Comparison of ENCODE assay signal across 11 cellular contexts in genomic region chr9:13688990-13689600, GRCh38.
DNase-seq lines count a peak whose midpoint lies in the region; ATAC-seq and TF ChIP-seq lines count a peak whose summit lies in the region.
"Had no signal": no experiment of that assay in that cellular context is flagged by ENCODE, and none has a peak within 500 bp of the region (broad histone marks: within the 10 kb centered on the region; RNA-seq: fewer than 3 reads in every experiment).

No MANE protein-coding gene starts in this region.

- peak; percentile 79 for TF ChIP-seq CTCF in 22Rv1 (IDR thresholded peaks at IDR 0.05)
- TF ChIP-seq CTCF in HFF-Myc (IDR thresholded peaks at IDR 0.05; ENCODE audit: low read depth, low read length, missing control alignments), result peak; percentile 34
- no peak for TF ChIP-seq CTCF in GM10248 (IDR thresholded peaks at IDR 0.05; ENCODE audit: control extremely low read depth, extremely low read depth, low read depth, missing control alignments)

- peaks cover 3% of the 10 kb centered on the region for H3K9me3 Mint-ChIP-seq in activated T-helper 1 cell treated with anti-CD3 and anti-CD28 coated beads, Interleukin-12 subunit alpha, Interleukin-12 subunit beta, Interleukin-2, Interleukin-4 antibody, amounts not matched to agents 30 ng/mL and 10 ng/mL and 1 ng/mL, durations not matched to agents 14 hours and 24 hours and 36 hours

- CTCF ChIA-PET in GM10248 (lab: Yijun Ruan, JAX), result interaction anchor here (1.7 kb wide), 1 partner anchor 53 kb away, joined by 3 read pairs; no protein-coding TSS in a partner anchor

- no peak overlapping the region for H3K27ac Mint-ChIP-seq in activated T-helper 1 cell treated with anti-CD3 and anti-CD28 coated beads, Interleukin-12 subunit alpha, Interleukin-12 subunit beta, Interleukin-2, Interleukin-4 antibody, amounts not matched to agents 30 ng/mL and 10 ng/mL and 1 ng/mL, durations not matched to agents 14 hours and 24 hours and 36 hours
- H3K27ac Mint-ChIP-seq: activated naive CD4-positive, alpha-beta T cell treated with anti-CD3 and anti-CD28 coated beads, Interleukin-2, amount 10 ng/mL, durations not matched to agents 7 days and 5 days; CD8-positive, alpha-beta memory T cell had no signal

- intact Hi-C loops in activated T-helper 1 cell treated with anti-CD3 and anti-CD28 coated beads, Interleukin-12 subunit alpha, Interleukin-12 subunit beta, Interleukin-2, Interleukin-4 antibody, amounts not matched to agents 30 ng/mL and 10 ng/mL and 1 ng/mL, durations not matched to agents 14 hours and 24 hours and 36 hours (cut with micrococcal nuclease), result no loop called here

- POLR2A ChIA-PET in GM10248 (lab: Yijun Ruan, JAX), result no interaction called here

- DNase-seq in HFF-Myc (ENCODE audit: extremely low read depth, low read depth) (no peak), adipocyte (ENCODE audit: low read depth) (peak; percentile 33), inferior parietal cortex (ENCODE audit: extremely low spot score) (peak; percentile 33), NAMALWA (ENCODE audit: low spot score) (no peak), GM10248 (ENCODE audit: extremely low spot score) (no peak)
- DNase-seq in activated T-helper 1 cell treated with anti-CD3 and anti-CD28 coated beads, Interleukin-12 subunit alpha, Interleukin-12 subunit beta, Interleukin-2, Interleukin-4 antibody, amounts not matched to agents 30 ng/mL and 10 ng/mL and 1 ng/mL, durations not matched to agents 14 hours and 24 hours and 36 hours (ENCODE audit: low spot score), result no peak
- DNase-seq: activated naive CD4-positive, alpha-beta T cell treated with anti-CD3 and anti-CD28 coated beads, Interleukin-2, amount 10 ng/mL, durations not matched to agents 7 days and 5 days; CD8-positive, alpha-beta memory T cell; T-helper 2 cell had no signal

- no peaks in the 10 kb centered on the region for H3K36me3 ChIP-seq in adipocyte (ENCODE audit: control insufficient read depth, insufficient read depth, low read length, severe bottlenecking)

- no peaks in the 10 kb centered on the region for H3K27me3 Mint-ChIP-seq in activated T-helper 1 cell treated with anti-CD3 and anti-CD28 coated beads, Interleukin-12 subunit alpha, Interleukin-12 subunit beta, Interleukin-2, Interleukin-4 antibody, amounts not matched to agents 30 ng/mL and 10 ng/mL and 1 ng/mL, durations not matched to agents 14 hours and 24 hours and 36 hours (ENCODE audit: insufficient read depth)
- H3K27me3 Mint-ChIP-seq: activated naive CD4-positive, alpha-beta T cell treated with anti-CD3 and anti-CD28 coated beads, Interleukin-2, amount 10 ng/mL, durations not matched to agents 7 days and 5 days; CD8-positive, alpha-beta memory T cell had no signal

- peaks cover 13% of the 10 kb centered on the region for H3K4me1 ChIP-seq in adipocyte (ENCODE audit: control insufficient read depth, insufficient read depth, low read length)

- H3K9ac ChIP-seq in adipocyte (ENCODE audit: low read length), result no peak overlapping the region

- ATAC-seq in GM18909 (IDR thresholded peaks at IDR 0.05; ENCODE audit: poor library complexity, unreplicated experiment), result no peak

- H3K27me3 ChIP-seq in adipocyte (replicated peaks; ENCODE audit: control insufficient read depth, insufficient read depth, low read length), result no peaks in the 10 kb centered on the region

- H3K36me3 Mint-ChIP-seq in activated T-helper 1 cell treated with anti-CD3 and anti-CD28 coated beads, Interleukin-12 subunit alpha, Interleukin-12 subunit beta, Interleukin-2, Interleukin-4 antibody, amounts not matched to agents 30 ng/mL and 10 ng/mL and 1 ng/mL, durations not matched to agents 14 hours and 24 hours and 36 hours (ENCODE audit: low read depth), result no peaks in the 10 kb centered on the region
- H3K36me3 Mint-ChIP-seq: activated naive CD4-positive, alpha-beta T cell treated with anti-CD3 and anti-CD28 coated beads, Interleukin-2, amount 10 ng/mL, durations not matched to agents 7 days and 5 days; CD8-positive, alpha-beta memory T cell had no signal

- H3K4me3 ChIP-seq in HFF-Myc (replicated peaks; ENCODE audit: low read depth, low read length), result no peak overlapping the region
- no peak overlapping the region for H3K4me3 ChIP-seq in adipocyte (ENCODE audit: low read length)

- no peaks in the 10 kb centered on the region for H3K9me3 ChIP-seq in adipocyte (ENCODE audit: control insufficient read depth, low read length)

- no peaks in the 10 kb centered on the region for H3K4me1 Mint-ChIP-seq in activated T-helper 1 cell treated with anti-CD3 and anti-CD28 coated beads, Interleukin-12 subunit alpha, Interleukin-12 subunit beta, Interleukin-2, Interleukin-4 antibody, amounts not matched to agents 30 ng/mL and 10 ng/mL and 1 ng/mL, durations not matched to agents 14 hours and 24 hours and 36 hours (ENCODE audit: low read depth)
- H3K4me1 Mint-ChIP-seq: activated naive CD4-positive, alpha-beta T cell treated with anti-CD3 and anti-CD28 coated beads, Interleukin-2, amount 10 ng/mL, durations not matched to agents 7 days and 5 days; CD8-positive, alpha-beta memory T cell had no signal

- no peak overlapping the region for H3K4me3 Mint-ChIP-seq in activated T-helper 1 cell treated with anti-CD3 and anti-CD28 coated beads, Interleukin-12 subunit alpha, Interleukin-12 subunit beta, Interleukin-2, Interleukin-4 antibody, amounts not matched to agents 30 ng/mL and 10 ng/mL and 1 ng/mL, durations not matched to agents 14 hours and 24 hours and 36 hours
- H3K4me3 Mint-ChIP-seq: activated naive CD4-positive, alpha-beta T cell treated with anti-CD3 and anti-CD28 coated beads, Interleukin-2, amount 10 ng/mL, durations not matched to agents 7 days and 5 days; CD8-positive, alpha-beta memory T cell had no signal

- H3K27ac ChIP-seq in 22Rv1, result no peak overlapping the region

Comparison
In these comparisons a context has a peak if more than half of its experiments do, and no peak if none do; other contexts are left out.
1. DNase-seq: peak in adipocyte (single experiment) and inferior parietal cortex (single experiment); none in HFF-Myc (single experiment), NAMALWA (single experiment), activated T-helper 1 cell treated with anti-CD3 and anti-CD28 coated beads, Interleukin-12 subunit alpha, Interleukin-12 subunit beta, Interleukin-2, Interleukin-4 antibody, amounts not matched to agents 30 ng/mL and 10 ng/mL and 1 ng/mL, durations not matched to agents 14 hours and 24 hours and 36 hours (single experiment) and GM10248 (single experiment).